In the genomic region with DNA sequence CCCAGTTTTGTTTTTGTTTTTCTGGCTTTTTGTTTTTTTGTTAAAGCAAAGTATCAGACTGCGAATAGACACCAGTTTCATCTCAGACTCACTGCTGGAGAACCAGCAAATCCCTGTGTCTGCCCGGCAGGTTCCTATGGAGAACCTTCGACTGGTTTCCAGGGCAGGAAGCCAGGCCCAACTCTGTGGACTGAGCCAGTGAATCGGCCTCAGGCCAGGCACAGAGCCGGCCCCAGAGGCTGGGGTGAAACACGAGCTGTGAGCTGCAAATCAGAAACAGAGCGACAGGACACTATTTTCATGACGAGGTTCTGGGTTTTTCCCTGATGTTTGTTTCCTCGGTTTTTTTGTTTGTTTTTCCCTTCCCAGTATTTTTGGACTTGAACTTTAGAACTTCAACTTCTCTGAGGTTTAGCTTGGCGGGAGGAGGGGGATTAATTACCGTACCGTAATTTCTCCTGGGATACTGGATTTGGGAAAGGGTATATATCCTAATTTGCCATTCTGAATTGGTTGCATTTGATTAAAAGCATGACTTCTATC, we compare ENCODE assay signal across 8 cellular contexts. TPM values are rescaled to one million over a fixed set of nuclear protein-coding genes. Genes with fewer than 3 reads are reported as not detected.
DNase-seq lines count a peak whose midpoint lies in the region; ATAC-seq and TF ChIP-seq lines count a peak whose summit lies in the region.

No MANE protein-coding gene starts in this region.

- intact Hi-C loops in activated T-helper 2 cell treated with anti-CD3 and anti-CD28 coated beads, Interferon-gamma antibody, Interleukin-2, Interleukin-4, amounts not matched to agents 10 μg/mL and 5 μg/mL and 100 μg/mL, durations not matched to agents 14 hours and 24 hours and 36 hours (cut with micrococcal nuclease) = no loop called here
- intact Hi-C loops in left cardiac atrium (cut with DNase I) (no loop called here), psoas muscle (cut with DNase I) (no loop called here)

- no peaks in the 10 kb centered on the region for H3K36me3 Mint-ChIP-seq in activated T-helper 2 cell treated with anti-CD3 and anti-CD28 coated beads, Interferon-gamma antibody, Interleukin-2, Interleukin-4, amounts not matched to agents 10 μg/mL and 5 μg/mL and 100 μg/mL, durations not matched to agents 14 hours and 24 hours and 36 hours (ENCODE audit: low read depth)

- 4 to 5% (median 5%) methylated on average over 12 of the region's 12 CpGs for WGBS in psoas muscle, 3 donors

- peak overlapping the region; percentile 16 for H3K4me3 ChIP-seq in psoas muscle

- H3K9me3 ChIP-seq in psoas muscle = no peaks in the 10 kb centered on the region

- H3K27me3 Mint-ChIP-seq in activated T-helper 2 cell treated with anti-CD3 and anti-CD28 coated beads, Interferon-gamma antibody, Interleukin-2, Interleukin-4, amounts not matched to agents 10 μg/mL and 5 μg/mL and 100 μg/mL, durations not matched to agents 14 hours and 24 hours and 36 hours (ENCODE audit: low read depth) = no peaks in the 10 kb centered on the region

- DNase-seq in ELR (ENCODE audit: low read depth) (peak; percentile 38), left cardiac atrium (peak; percentile 92), psoas muscle (peak; percentile 86 to 92), NCI-H748 (lab: John Stamatoyannopoulos, UW; ENCODE audit: unreplicated experiment) (no peak)
- DNase-seq in activated T-helper 2 cell treated with anti-CD3 and anti-CD28 coated beads, Interferon-gamma antibody, Interleukin-2, Interleukin-4, amounts not matched to agents 10 μg/mL and 5 μg/mL and 100 μg/mL, durations not matched to agents 14 hours and 24 hours and 36 hours (ENCODE audit: low spot score) = no peak
- no peak for DNase-seq in activated CD4-positive, alpha-beta T cell treated with anti-CD3 and anti-CD28 coated beads, Interleukin-2, amount 50 U/mL, for 4 hours

- no peak for TF ChIP-seq CTCF in psoas muscle (IDR thresholded peaks at IDR 0.05)

- H3K4me3 Mint-ChIP-seq in activated T-helper 2 cell treated with anti-CD3 and anti-CD28 coated beads, Interferon-gamma antibody, Interleukin-2, Interleukin-4, amounts not matched to agents 10 μg/mL and 5 μg/mL and 100 μg/mL, durations not matched to agents 14 hours and 24 hours and 36 hours (ENCODE audit: low read depth) = no peak overlapping the region

- TF ChIP-seq POLR2A in GM18505 (IDR thresholded peaks at IDR 0.05; ENCODE audit: borderline replicate concordance, extremely low read depth, insufficient read depth, insufficient read length) = no peak

- H3K27me3 ChIP-seq in psoas muscle (ENCODE audit: insufficient read depth in 3 of 3, low read length in 2 of 3) = peaks cover 0 to 9% (median 3%) of the 10 kb centered on the region in 3 donors

- peak overlapping the region; percentile 40 for H3K27ac Mint-ChIP-seq in activated T-helper 2 cell treated with anti-CD3 and anti-CD28 coated beads, Interferon-gamma antibody, Interleukin-2, Interleukin-4, amounts not matched to agents 10 μg/mL and 5 μg/mL and 100 μg/mL, durations not matched to agents 14 hours and 24 hours and 36 hours

- no peaks in the 10 kb centered on the region for H3K36me3 ChIP-seq in psoas muscle (ENCODE audit: insufficient read depth in 1 of 2, low read depth in 1 of 2)

- ATAC-seq in left cardiac atrium (peak; percentile 54 to 67), psoas muscle (peak; percentile 48 to 76 (median 68)), HG02852 (IDR thresholded peaks at IDR 0.05; ENCODE audit: unreplicated experiment) (no peak), GM18505 (IDR thresholded peaks at IDR 0.05; ENCODE audit: unreplicated experiment) (no peak)

- peaks cover 25% of the 10 kb centered on the region for H3K4me1 ChIP-seq in psoas muscle

- peaks cover 32% of the 10 kb centered on the region for H3K4me1 Mint-ChIP-seq in activated T-helper 2 cell treated with anti-CD3 and anti-CD28 coated beads, Interferon-gamma antibody, Interleukin-2, Interleukin-4, amounts not matched to agents 10 μg/mL and 5 μg/mL and 100 μg/mL, durations not matched to agents 14 hours and 24 hours and 36 hours (ENCODE audit: low read depth)

- H3K27ac ChIP-seq in psoas muscle = peak overlapping the region; percentile 80

- no peaks in the 10 kb centered on the region for H3K9me3 Mint-ChIP-seq in activated T-helper 2 cell treated with anti-CD3 and anti-CD28 coated beads, Interferon-gamma antibody, Interleukin-2, Interleukin-4, amounts not matched to agents 10 μg/mL and 5 μg/mL and 100 μg/mL, durations not matched to agents 14 hours and 24 hours and 36 hours

RNA-seq across cellular contexts. Expression of a gene that starts 15.9 kb away (rescaled TPM):
- total RNA-seq in activated T-helper 2 cell treated with anti-CD3 and anti-CD28 coated beads, Interferon-gamma antibody, Interleukin-2, Interleukin-4, amounts not matched to agents 10 μg/mL and 5 μg/mL and 100 μg/mL, durations not matched to agents 14 hours and 24 hours and 36 hours = 1.5 and 2.9 TPM in 2 replicates
- total RNA-seq in left cardiac atrium = 1 to 10 TPM; 2.1 to 2.4 TPM
- total RNA-seq in psoas muscle = under 1 TPM in 3 of 4 donors, not detected in 1; 0.06 to 0.12 (median 0.06) TPM
- polyA plus RNA-seq in psoas muscle = under 1 TPM; 0.04 to 0.27 (median 0.05) TPM

RNA-seq across cellular contexts. Expression of a gene that starts 32.7 kb away (rescaled TPM):
- total RNA-seq in activated T-helper 2 cell treated with anti-CD3 and anti-CD28 coated beads, Interferon-gamma antibody, Interleukin-2, Interleukin-4, amounts not matched to agents 10 μg/mL and 5 μg/mL and 100 μg/mL, durations not matched to agents 14 hours and 24 hours and 36 hours = 3.5 and 3.7 TPM in 2 replicates
- total RNA-seq in left cardiac atrium (100 to 1,000 TPM; 669 to 779 TPM), psoas muscle (100 to 1,000 TPM; 136 to 234 (median 202) TPM)
- 100 to 1,000 TPM; 186 to 557 (median 260) TPM for polyA plus RNA-seq in psoas muscle

RNA-seq across cellular contexts. Expression of a gene that starts 39.5 kb away (rescaled TPM):
- 256 and 260 TPM in 2 replicates for total RNA-seq in activated T-helper 2 cell treated with anti-CD3 and anti-CD28 coated beads, Interferon-gamma antibody, Interleukin-2, Interleukin-4, amounts not matched to agents 10 μg/mL and 5 μg/mL and 100 μg/mL, durations not matched to agents 14 hours and 24 hours and 36 hours
- total RNA-seq in left cardiac atrium = 100 to 1,000 TPM; 151 to 215 TPM
- total RNA-seq in psoas muscle = 100 to 1,000 TPM in 1 of 4 donors, 10 to 100 TPM in 3; 44.0 to 105 (median 71.3) TPM
- polyA plus RNA-seq in psoas muscle = 100 to 1,000 TPM in 1 of 3 donors, 10 to 100 TPM in 2; 39.7 to 107 (median 69.7) TPM

RNA-seq across cellular contexts. Expression of a gene that starts 40.6 kb away (rescaled TPM):
- not detected in 2 replicates for total RNA-seq in activated T-helper 2 cell treated with anti-CD3 and anti-CD28 coated beads, Interferon-gamma antibody, Interleukin-2, Interleukin-4, amounts not matched to agents 10 μg/mL and 5 μg/mL and 100 μg/mL, durations not matched to agents 14 hours and 24 hours and 36 hours
- total RNA-seq in left cardiac atrium (under 1 TPM; 0.52 to 0.68 TPM), psoas muscle (under 1 TPM in 3 of 4 donors, not detected in 1; 0.15 to 0.75 (median 0.25) TPM)
- under 1 TPM in 2 of 3 donors, not detected in 1; 0.10 to 0.13 TPM for polyA plus RNA-seq in psoas muscle

RNA-seq across cellular contexts. Expression of a gene that starts 45.8 kb away (rescaled TPM):
- total RNA-seq in activated T-helper 2 cell treated with anti-CD3 and anti-CD28 coated beads, Interferon-gamma antibody, Interleukin-2, Interleukin-4, amounts not matched to agents 10 μg/mL and 5 μg/mL and 100 μg/mL, durations not matched to agents 14 hours and 24 hours and 36 hours = 680 and 689 TPM in 2 replicates
- total RNA-seq in left cardiac atrium (100 to 1,000 TPM; 420 to 494 TPM), psoas muscle (100 to 1,000 TPM; 131 to 161 (median 136) TPM)
- polyA plus RNA-seq in psoas muscle = 100 to 1,000 TPM; 109 to 371 (median 181) TPM

Comparison
In these comparisons a context has a peak if more than half of its experiments do, and no peak if none do; other contexts are left out.
1. DNase-seq: peak in ELR (single experiment), left cardiac atrium (single experiment) and psoas muscle (2 of 2); none in activated T-helper 2 cell treated with anti-CD3 and anti-CD28 coated beads, Interferon-gamma antibody, Interleukin-2, Interleukin-4, amounts not matched to agents 10 μg/mL and 5 μg/mL and 100 μg/mL, durations not matched to agents 14 hours and 24 hours and 36 hours (single experiment), NCI-H748 (single experiment) and activated CD4-positive, alpha-beta T cell treated with anti-CD3 and anti-CD28 coated beads, Interleukin-2, amount 50 U/mL, for 4 hours (0 of 2).
2. ATAC-seq: peak in left cardiac atrium (2 of 2) and psoas muscle (4 of 4); none in HG02852 (single experiment) and GM18505 (single experiment).
3. RNA of a gene that starts 32.7 kb away (total RNA-seq): 669 to 779 TPM in left cardiac atrium and 136 to 234 TPM in psoas muscle; 3.5 to 3.7 TPM in activated T-helper 2 cell treated with anti-CD3 and anti-CD28 coated beads, Interferon-gamma antibody, Interleukin-2, Interleukin-4, amounts not matched to agents 10 μg/mL and 5 μg/mL and 100 μg/mL, durations not matched to agents 14 hours and 24 hours and 36 hours; every median in the first group is over 10 times any median in the second.